9 cellular contexts compared by ENCODE assay signal in the genomic region with DNA sequence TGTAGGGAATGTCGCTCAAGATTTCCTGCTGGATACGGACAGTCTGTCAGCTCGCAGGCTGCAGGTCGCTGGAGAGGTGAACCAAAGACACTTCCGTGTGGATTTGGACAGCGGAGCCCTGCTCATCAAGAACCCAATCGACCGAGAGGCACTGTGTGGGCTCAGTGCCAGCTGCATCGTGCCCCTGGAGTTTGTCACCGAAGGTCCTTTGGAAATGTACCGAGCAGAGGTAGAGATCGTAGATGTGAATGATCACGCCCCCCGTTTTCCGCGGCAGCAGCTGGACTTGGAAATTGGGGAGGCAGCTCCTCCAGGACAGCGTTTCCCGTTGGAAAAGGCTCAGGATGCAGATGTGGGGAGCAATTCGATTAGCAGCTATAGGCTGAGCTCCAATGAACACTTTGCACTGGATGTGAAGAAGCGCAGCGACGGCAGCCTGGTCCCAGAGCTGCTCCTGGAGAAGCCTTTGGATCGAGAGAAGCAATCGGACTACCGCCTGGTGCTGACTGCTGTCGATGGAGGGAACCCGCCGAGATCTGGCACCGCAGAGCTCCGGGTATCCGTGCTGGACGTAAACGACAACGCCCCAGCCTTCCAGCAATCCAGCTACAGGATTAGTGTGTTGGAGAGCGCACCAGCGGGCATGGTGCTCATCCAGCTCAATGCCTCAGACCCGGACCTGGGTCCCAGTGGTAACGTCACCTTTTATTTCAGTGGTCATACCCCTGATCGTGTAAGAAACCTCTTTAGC. TPM values are rescaled to one million over a fixed set of nuclear protein-coding genes. Genes with fewer than 3 reads are reported as not detected.
DNase-seq lines count a peak whose midpoint lies in the region; ATAC-seq and TF ChIP-seq lines count a peak whose summit lies in the region.
"Had no signal": no experiment of that assay in that cellular context is flagged by ENCODE, and none has a peak within 500 bp of the region (broad histone marks: within the 10 kb centered on the region; RNA-seq: fewer than 3 reads in every experiment).

No MANE protein-coding gene starts in this region.

- H3K36me3 ChIP-seq in ES-I3 (ENCODE audit: insufficient read depth, low read length), result no peaks in the 10 kb centered on the region

- H3K4me3 Mint-ChIP-seq in nephron progenitor cell, result peak overlapping the region; percentile 89

- peak overlapping the region; percentile 85 for H3K27ac Mint-ChIP-seq in nephron progenitor cell

- peaks cover 25% of the 10 kb centered on the region for H3K4me1 ChIP-seq in ES-I3 (ENCODE audit: insufficient read depth, low read length)

- no peak for TF ChIP-seq EP300 in Ishikawa (IDR thresholded peaks at IDR 0.05; ENCODE audit: borderline replicate concordance)

- peaks cover 74% of the 10 kb centered on the region for H3K36me3 Mint-ChIP-seq in nephron progenitor cell (ENCODE audit: low read depth)

- peak overlapping the region; percentile 39 for H3K4me3 ChIP-seq in epithelial cell of proximal tubule (ENCODE audit: low read depth, low read length)

- ATAC-seq in GM18502 (IDR thresholded peaks at IDR 0.05; ENCODE audit: poor library complexity, unreplicated experiment), result no peak
- ATAC-seq: Panc1 had no signal

- in situ Hi-C loops in ACHN (cut with HindIII; ENCODE audit: low pct_ligation_motif_present, low pct_unique_long_range_greater_than_20kb, low sequenced_read_pairs), result no loop called here

- H3K9me3 Mint-ChIP-seq in nephron progenitor cell, result peaks cover 55% of the 10 kb centered on the region

- DNase-seq in epithelial cell of proximal tubule (ENCODE audit: low read depth), result no peak
- no peak for DNase-seq in nephron progenitor cell
- no peak for DNase-seq in hepatic stellate cell (ENCODE audit: low spot score)
- DNase-seq in ACHN, result no peak
- no peak for DNase-seq in T1000 (lab: John Stamatoyannopoulos, UW)

- H3K9me3 ChIP-seq in ES-I3 (ENCODE audit: control insufficient read depth, insufficient read depth, low read length), result no peaks in the 10 kb centered on the region

- peaks cover 9% of the 10 kb centered on the region for H3K27me3 Mint-ChIP-seq in nephron progenitor cell (ENCODE audit: low read depth, poor library complexity)

- peaks cover 70% of the 10 kb centered on the region for H3K4me1 Mint-ChIP-seq in nephron progenitor cell

- peak overlapping the region; percentile 70 for H3K9ac ChIP-seq in ES-I3 (ENCODE audit: low read depth, low read length)

- TF ChIP-seq CTCF in epithelial cell of proximal tubule (conservative IDR thresholded peaks at IDR 0.05; ENCODE audit: low read depth, low read length) (no peak), nephron progenitor cell (IDR thresholded peaks at IDR 0.05) (no peak)

- TF ChIP-seq RAD21 in Ishikawa (IDR thresholded peaks at IDR 0.05; ENCODE audit: low read depth), result no peak

TF ChIP-seq in Ishikawa, 13 proteins besides CTCF, POLR2A, EP300 and RAD21:
- TF ChIP-seq, protein P1, sequence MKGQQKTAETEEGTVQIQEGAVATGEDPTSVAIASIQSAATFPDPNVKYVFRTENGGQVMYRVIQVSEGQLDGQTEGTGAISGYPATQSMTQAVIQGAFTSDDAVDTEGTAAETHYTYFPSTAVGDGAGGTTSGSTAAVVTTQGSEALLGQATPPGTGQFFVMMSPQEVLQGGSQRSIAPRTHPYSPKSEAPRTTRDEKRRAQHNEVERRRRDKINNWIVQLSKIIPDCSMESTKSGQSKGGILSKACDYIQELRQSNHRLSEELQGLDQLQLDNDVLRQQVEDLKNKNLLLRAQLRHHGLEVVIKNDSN (IDR thresholded peaks at IDR 0.05), result no peak
- peak; percentile 48; the same call in 1 of the 2 replicates for TF ChIP-seq NFIC (IDR thresholded peaks at IDR 0.05)

RNA-seq across cellular contexts. Expression of a gene that starts 0.7 kb away (rescaled TPM):
- 0.07 and 0.46 TPM in 2 replicates for total RNA-seq in epithelial cell of proximal tubule

RNA-seq across cellular contexts. Expression of a gene that starts 3.4 kb away (rescaled TPM):
- total RNA-seq in epithelial cell of proximal tubule, result 0.06 TPM in 1 of 2 replicates, not detected in the other

RNA-seq across cellular contexts. Expression of a gene that starts 9.7 kb away (rescaled TPM):
- 9.8 and 23.2 TPM in 2 replicates for total RNA-seq in epithelial cell of proximal tubule

RNA-seq across cellular contexts. Expression of a gene that starts 55.2 kb away (rescaled TPM):
- total RNA-seq in epithelial cell of proximal tubule, result 1.8 and 1.9 TPM in 2 replicates
